In the genomic region with DNA sequence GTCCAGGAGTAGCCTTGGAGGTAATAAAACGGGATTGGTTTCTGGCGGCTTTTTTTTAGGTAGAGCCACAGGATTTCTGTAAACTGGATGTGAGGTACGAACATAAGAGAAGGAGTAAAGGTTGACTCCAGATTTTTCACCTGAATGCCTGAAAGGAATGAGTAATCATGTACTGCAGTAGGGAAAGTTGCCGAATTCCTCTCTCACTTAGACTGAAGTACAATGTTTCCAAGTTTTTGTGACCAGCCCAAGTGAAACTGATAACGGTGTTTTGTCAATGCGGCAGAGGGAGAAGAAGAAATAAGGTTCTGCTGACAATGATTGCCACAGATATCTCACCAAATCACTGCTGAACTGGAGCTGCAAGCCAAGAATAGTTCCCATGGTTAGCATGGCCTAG, we compare ENCODE assay signal across 29 cellular contexts.
"Had no signal": no experiment of that assay in that cellular context is flagged by ENCODE, and none has a peak within 500 bp of the region (broad histone marks: within the 10 kb centered on the region; RNA-seq: fewer than 3 reads in every experiment).

No MANE protein-coding gene starts in this region.

- DNase-seq: activated CD4-positive, alpha-beta T cell treated with anti-CD3 and anti-CD28 coated beads for 48 hours; activated CD4-positive, alpha-beta T cell treated with anti-CD3 and anti-CD28 coated beads, Interleukin-2, amount 50 U/mL, for 4 hours; activated CD4-positive, CD25-positive, alpha-beta regulatory T cell treated with anti-CD3 and anti-CD28 coated beads, Interleukin-2, amount 50 U/mL, for 72 hours; activated CD8-positive, alpha-beta memory T cell treated with anti-CD3 and anti-CD28 coated beads, Interleukin-2, amount 50 U/mL, for 48 hours; activated CD8-positive, alpha-beta T cell treated with anti-CD3 and anti-CD28 coated beads, Interleukin-2, amount 10 ng/mL, durations not matched to agents 7 days and 5 days; activated naive CD4-positive, alpha-beta T cell; activated T-cell treated with anti-CD3 and anti-CD28 coated beads, Interleukin-2, amount 50 U/mL, for 1 hour; amygdala; brain microvascular endothelial cell; MG63; MV-4-11; NCI-H1092 treated with DMSO at 0.1 percent for 48 hours; NCI-H1417 treated with DMSO at 0.1 percent for 48 hours; NCI-H1694; NCI-H2029; NCI-H345; NCI-H510A; NCI-H69; NK-92 treated with Interleukin-12 subunit alpha and Interleukin-12 subunit beta, amount 100 ng/mL, for 24 hours; OCI-M1; Right ventricle myocardium superior; RPMI8226; SJCRH30; SK-N-SH; SW 1271 had no signal

- H3K36me3 Mint-ChIP-seq: activated naive CD8-positive, alpha-beta T cell had no signal

- H3K27ac Mint-ChIP-seq: activated CD8-positive, alpha-beta T cell treated with anti-CD3 and anti-CD28 coated beads, Interleukin-2, amount 10 ng/mL, durations not matched to agents 7 days and 5 days; activated naive CD8-positive, alpha-beta T cell; T-helper 2 cell treated with Interferon-gamma antibody and Interleukin-4, amounts not matched to agents 5 μg/mL and 100 μg/mL, for 36 hours had no signal

- H3K27me3 Mint-ChIP-seq: activated naive CD8-positive, alpha-beta T cell had no signal

- ATAC-seq: activated CD8-positive, alpha-beta T cell treated with anti-CD3 and anti-CD28 coated beads, Interleukin-2, amount 10 ng/mL, durations not matched to agents 7 days and 5 days; Panc1 had no signal

- H3K4me1 ChIP-seq: SJCRH30 had no signal

- H3K9ac ChIP-seq: SK-N-SH had no signal

- H3K27ac ChIP-seq: brain microvascular endothelial cell, SJCRH30 had no signal

- H3K9me3 Mint-ChIP-seq: T-helper 2 cell treated with Interferon-gamma antibody and Interleukin-4, amounts not matched to agents 5 μg/mL and 100 μg/mL, for 36 hours had no signal

- FAIRE-seq: astrocyte had no signal

- H3K4me3 ChIP-seq: MG63, SJCRH30 had no signal

- H3K9me3 ChIP-seq: MG63, SJCRH30, SK-N-SH had no signal

- H3K4me3 Mint-ChIP-seq: activated CD8-positive, alpha-beta T cell treated with anti-CD3 and anti-CD28 coated beads, Interleukin-2, amount 10 ng/mL, durations not matched to agents 7 days and 5 days; activated naive CD8-positive, alpha-beta T cell; T-helper 2 cell treated with Interferon-gamma antibody and Interleukin-4, amounts not matched to agents 5 μg/mL and 100 μg/mL, for 36 hours had no signal

- H3K27me3 ChIP-seq: brain microvascular endothelial cell, MG63, SJCRH30 had no signal
